ENCODE assay signal across 17 cellular contexts in genomic region chr10:15211464-15211979, GRCh38. TPM values are rescaled to one million over a fixed set of nuclear protein-coding genes. Genes with fewer than 3 reads are reported as not detected.
A peak's percentile ranks its signal among the peaks of the same experiment; 100 is the strongest.
DNase-seq lines count a peak whose midpoint lies in the region; ATAC-seq, FAIRE-seq and TF ChIP-seq lines count a peak whose summit lies in the region.
"Had no signal": no experiment of that assay in that cellular context is flagged by ENCODE, and none has a peak within 500 bp of the region (broad histone marks: within the 10 kb centered on the region; RNA-seq: fewer than 3 reads in every experiment).

No MANE protein-coding gene starts in this region.

- H3K27ac Mint-ChIP-seq in activated CD4-positive, alpha-beta T cell treated with anti-CD3 and anti-CD28 coated beads, Interleukin-2, amount 10 ng/mL, durations not matched to agents 24 days and 14 days, result no peak overlapping the region
- H3K27ac Mint-ChIP-seq: activated naive CD8-positive, alpha-beta T cell treated with anti-CD3 and anti-CD28 coated beads, Interleukin-2, amount 10 ng/mL, durations not matched to agents 7 days and 5 days had no signal

- no peak overlapping the region for H3K4me3 ChIP-seq in K562
- H3K4me3 ChIP-seq: testis had no signal

- no peaks in the 10 kb centered on the region for H3K9me3 Mint-ChIP-seq in activated CD4-positive, alpha-beta T cell treated with anti-CD3 and anti-CD28 coated beads, Interleukin-2, amount 10 ng/mL, durations not matched to agents 24 days and 14 days
- H3K9me3 Mint-ChIP-seq: effector memory CD8-positive, alpha-beta T cell had no signal

- H3K9ac ChIP-seq in K562 (ENCODE audit: insufficient read depth in 1 of 2, low read depth in 2 of 2, low read length in 2 of 2), result no peak overlapping the region

- no peak overlapping the region for H3K27ac ChIP-seq in K562 (ENCODE audit: extremely low read depth, low read depth, low read length)
- H3K27ac ChIP-seq: testis had no signal

- no peaks in the 10 kb centered on the region for H4K20me1 ChIP-seq in K562 (replicated peaks; ENCODE audit: control insufficient read depth, insufficient read depth, low read length)

- no peak overlapping the region for H3K4me2 ChIP-seq in K562 (ENCODE audit: insufficient read depth, low read length)

- no peak for TF ChIP-seq EP300 in K562 (IDR thresholded peaks at IDR 0.05; ENCODE audit: low read length)

- peaks cover 0 to 35% of the 10 kb centered on the region in 2 experiments; a peak in 2 of 5 replicates for H3K27me3 ChIP-seq in K562 (ENCODE audit: control insufficient read depth in 2 of 2, insufficient read depth in 2 of 2, low read length in 2 of 2)
- H3K27me3 ChIP-seq: testis had no signal

- H3K9me3 ChIP-seq in K562 (replicated peaks; ENCODE audit: control insufficient read depth, insufficient read depth, low read depth, low read length), result no peaks in the 10 kb centered on the region
- H3K9me3 ChIP-seq: testis had no signal

- POLR2A ChIA-PET in K562 (lab: Yijun Ruan, JAX), result interaction anchor here (1.0 kb wide), 1 partner anchor 9 kb away, joined by 3 read pairs; no protein-coding TSS in a partner anchor

- no peaks in the 10 kb centered on the region for H3K9me1 ChIP-seq in K562 (ENCODE audit: control insufficient read depth, insufficient read depth, low read length)

- in situ Hi-C loops in K562 (cut with MboI), result no loop called here

- H3K27me3 Mint-ChIP-seq in activated CD4-positive, alpha-beta T cell treated with anti-CD3 and anti-CD28 coated beads, Interleukin-2, amount 10 ng/mL, durations not matched to agents 24 days and 14 days, result no peaks in the 10 kb centered on the region
- H3K27me3 Mint-ChIP-seq: activated naive CD8-positive, alpha-beta T cell treated with anti-CD3 and anti-CD28 coated beads, Interleukin-2, amount 10 ng/mL, durations not matched to agents 7 days and 5 days; effector memory CD8-positive, alpha-beta T cell had no signal

- no peak for ATAC-seq in K562
- no peak for ATAC-seq in HG03139 (IDR thresholded peaks at IDR 0.05; ENCODE audit: unreplicated experiment)
- ATAC-seq: effector memory CD8-positive, alpha-beta T cell had no signal

- no peaks in the 10 kb centered on the region for H3K36me3 Mint-ChIP-seq in activated CD4-positive, alpha-beta T cell treated with anti-CD3 and anti-CD28 coated beads, Interleukin-2, amount 10 ng/mL, durations not matched to agents 24 days and 14 days (ENCODE audit: low read depth)

- no TSS peak for BruUV-seq in K562 (replicated peaks; lab: Mats Ljungman, UMichigan)

- H3K4me3 Mint-ChIP-seq in activated CD4-positive, alpha-beta T cell treated with anti-CD3 and anti-CD28 coated beads, Interleukin-2, amount 10 ng/mL, durations not matched to agents 24 days and 14 days, result no peak overlapping the region
- H3K4me3 Mint-ChIP-seq: activated naive CD8-positive, alpha-beta T cell treated with anti-CD3 and anti-CD28 coated beads, Interleukin-2, amount 10 ng/mL, durations not matched to agents 7 days and 5 days had no signal

- no peak for TF ChIP-seq RAD21 in K562 (CRISPR knock-in tag; conservative IDR thresholded peaks at IDR 0.05 in 1 of 2, IDR thresholded peaks at IDR 0.05 in 1 of 2)

- TF ChIP-seq POLR2A in K562 (conservative IDR thresholded peaks at IDR 0.05), result no peak

- TF ChIP-seq CTCF in K562 (IDR thresholded peaks at IDR 0.05 in 2 of 3, conservative IDR thresholded peaks at IDR 0.05 in 1 of 3; ENCODE audit: insufficient read depth in 2 of 3, low read depth in 1 of 3, low read length in 3 of 3), result no peak

- H2AFZ ChIP-seq in K562 (ENCODE audit: low read depth, low read length), result no peak overlapping the region

- FAIRE-seq in K562 (lab: Jason Lieb, UNC), result no peak
- FAIRE-seq: A204.1, G401.6 had no signal

- intact Hi-C loops in activated CD4-positive, alpha-beta T cell treated with anti-CD3 and anti-CD28 coated beads, Interleukin-2, amount 10 ng/mL, durations not matched to agents 24 days and 14 days (cut with micrococcal nuclease), result no loop called here
- intact Hi-C loops in K562 (cut with micrococcal nuclease), result no loop called here

- 18% methylated on average over 6 of the region's 6 CpGs for WGBS in K562 (ENCODE audit: insufficient coverage, low coverage, missing lambda C conversion rate)

- no peaks in the 10 kb centered on the region for H3K79me2 ChIP-seq in K562 (ENCODE audit: control insufficient read depth, insufficient read depth, low read length)

- H3K36me3 ChIP-seq in K562 (ENCODE audit: control insufficient read depth, insufficient read depth, low read length), result no peaks in the 10 kb centered on the region

- CTCF ChIA-PET in K562 (lab: Yijun Ruan, JAX; ENCODE audit: low intra/inter-chr PET ratio), result no interaction called here

- H3K4me1 Mint-ChIP-seq in activated CD4-positive, alpha-beta T cell treated with anti-CD3 and anti-CD28 coated beads, Interleukin-2, amount 10 ng/mL, durations not matched to agents 24 days and 14 days, result peaks cover 41% of the 10 kb centered on the region

- H3K4me1 ChIP-seq in K562 (replicated peaks in 1 of 2; ENCODE audit: control insufficient read depth in 2 of 2, insufficient read depth in 2 of 2, low read length in 2 of 2), result no peaks in the 10 kb centered on the region

- peak; percentile 11 for DNase-seq in activated CD4-positive, alpha-beta T cell treated with anti-CD3 and anti-CD28 coated beads for 48 hours
- DNase-seq in activated CD4-positive, alpha-beta T cell treated with anti-CD3 and anti-CD28 coated beads, Interleukin-2, amount 10 ng/mL, durations not matched to agents 24 days and 14 days, result no peak
- DNase-seq in HT1080 (ENCODE audit: low read depth), result peak; percentile 92
- DNase-seq in K562 (ENCODE audit: extremely low read depth in 1 of 4, low spot score in 3 of 4), result no peak
- DNase-seq in myocyte (ENCODE audit: low read depth), result peak; percentile 35
- DNase-seq in Kasumi-1 (lab: John Stamatoyannopoulos, UW), result no peak
- no peak for DNase-seq in AML-193 (lab: John Stamatoyannopoulos, UW)
- DNase-seq: activated CD4-positive, CD25-positive, alpha-beta regulatory T cell treated with anti-CD3 and anti-CD28 coated beads, Interleukin-2, amount 50 U/mL, for 72 hours; activated naive CD8-positive, alpha-beta T cell treated with anti-CD3 and anti-CD28 coated beads, Interleukin-2, amount 10 ng/mL, durations not matched to agents 7 days and 5 days; effector memory CD8-positive, alpha-beta T cell; NCI-H1417; NCI-H526; retina; testis had no signal

TF ChIP-seq in K562, 482 proteins besides CTCF, POLR2A, EP300 and RAD21:
- TF ChIP-seq ATF3 (IDR thresholded peaks at IDR 0.05), result peak; percentile 26; the same call in 1 of the 2 replicates
- no peak for TF ChIP-seq ATF3 (CRISPR knock-in tag; conservative IDR thresholded peaks at IDR 0.05)
- no peak for TF ChIP-seq HDGF (IDR thresholded peaks at IDR 0.05)
- TF ChIP-seq JUND (IDR thresholded peaks at IDR 0.05; ENCODE audit: borderline replicate concordance, low read depth, low read length), result no peak
- TF ChIP-seq JUND (tag; IDR thresholded peaks at IDR 0.05; ENCODE audit: borderline replicate concordance, low read depth, low read length), result 0 out of 3 replicates have a peak, but pooled peaks have one; percentile 24
- TF ChIP-seq SRF (CRISPR knock-in tag; IDR thresholded peaks at IDR 0.05), result no peak
- peak; percentile 54 for TF ChIP-seq FOSL1 (tag; conservative IDR thresholded peaks at IDR 0.05)
- no peak for TF ChIP-seq HNRNPL (IDR thresholded peaks at IDR 0.05; ENCODE audit: low read depth, low read length)
- TF ChIP-seq HMGN3 (IDR thresholded peaks at IDR 0.05; ENCODE audit: borderline replicate concordance, extremely low read depth, insufficient read length, low read depth, low read length), result no peak
- no peak for TF ChIP-seq MCM5 (IDR thresholded peaks at IDR 0.05; ENCODE audit: low read depth)
- TF ChIP-seq NFRKB (IDR thresholded peaks at IDR 0.05; ENCODE audit: low read depth), result no peak
- TF ChIP-seq POLR3G (IDR thresholded peaks at IDR 0.05; ENCODE audit: extremely low read depth, insufficient read length, insufficient replicate concordance), result no peak
- TF ChIP-seq ZEB2 (IDR thresholded peaks at IDR 0.05), result no peak
TF ChIP-seq in K562: peak in this region for 3.

RNA-seq across cellular contexts. Expression of gene NMT2, which starts 43.0 kb away (rescaled TPM):
- 13.7 and 14.1 TPM in 2 replicates for total RNA-seq in activated CD4-positive, alpha-beta T cell treated with anti-CD3 and anti-CD28 coated beads, Interleukin-2, amount 10 ng/mL, durations not matched to agents 24 days and 14 days
- 38.1 and 44.0 TPM in 2 replicates for total RNA-seq in HT1080 (2014; rRNA removed; shearing (Covaris generic))
- polyA plus RNA-seq in HT1080 (2015; cell fraction: cytosol; rRNA removed), result 84.8 and 86.0 TPM in 2 replicates
- polyA plus RNA-seq in HT1080 (2015; cell fraction: nucleus; rRNA removed), result 74.9 and 89.6 TPM in 2 replicates
- total RNA-seq in K562 (2011; cell fraction: chromatin; rRNA removed; ENCODE audit: low replicate concordance), result 11.0 and 15.9 TPM in 2 replicates
- 4.2 and 5.0 TPM in 2 replicates for total RNA-seq in K562 (2011; cell fraction: nucleolus; rRNA removed)
- 7.9 and 12.4 TPM in 2 replicates for total RNA-seq in K562 (2011; cell fraction: nucleoplasm; rRNA removed)
- total RNA-seq in K562 (2014; rRNA removed) (10.9 and 12.7 TPM in 2 replicates), K562 (2014; rRNA removed; fragmentation: Illumina TruSeq; extraction: Trizol) (15.0 and 15.3 TPM in 2 replicates), K562 (2015; rRNA removed; fragmentation: Illumina TruSeq; extraction: Trizol) (15.3 and 15.9 TPM in 2 replicates), K562 (2021) (10.8 and 12.3 TPM in 2 replicates), myocyte (16.6 and 19.5 TPM in 2 replicates)
- polyA plus RNA-seq in K562 (2011; rRNA removed) (5.2 and 6.4 TPM in 2 replicates), K562 (2014; fragmentation: Illumina TruSeq; extraction: Trizol) (12.8 and 14.7 TPM in 2 replicates), K562 (2014; fragmentation: Nextera tagmentation; extraction: Ambion mirVana) (1 to 10 TPM; 6.9 to 8.4 TPM), K562 (2014; rRNA removed) (8.5 and 9.1 TPM in 2 replicates)
- polyA plus RNA-seq in K562 (2011; cell fraction: cytosol; rRNA removed), result 1.9 and 5.3 TPM in 2 replicates
- polyA plus RNA-seq in K562 (2011; cell fraction: nucleus; rRNA removed), result 5.3 and 8.9 TPM in 2 replicates
- 13.2 and 19.1 TPM in 2 replicates for polyA plus RNA-seq in K562 (2012)
- 4.6 and 9.1 TPM in 2 replicates for polyA minus RNA-seq in K562 (2011; rRNA and poly(A)+ RNA removed)
- polyA minus RNA-seq in K562 (2011; cell fraction: cytosol; rRNA and poly(A)+ RNA removed), result 2.8 and 5.1 TPM in 2 replicates
- 2.2 and 5.2 TPM in 2 replicates for polyA minus RNA-seq in K562 (2011; cell fraction: nucleus; rRNA and poly(A)+ RNA removed)
- 14.0 TPM for polyA plus RNA-seq in myocyte (2012)

Comparison
In these comparisons a context has a peak if more than half of its experiments do, and no peak if none do; other contexts are left out.
1. DNase-seq: peak in activated CD4-positive, alpha-beta T cell treated with anti-CD3 and anti-CD28 coated beads for 48 hours (single experiment), HT1080 (single experiment) and myocyte (single experiment); none in activated CD4-positive, alpha-beta T cell treated with anti-CD3 and anti-CD28 coated beads, Interleukin-2, amount 10 ng/mL, durations not matched to agents 24 days and 14 days (single experiment), K562 (0 of 4), Kasumi-1 (0 of 2) and AML-193 (0 of 2).